ENCODE assay signal across 24 cellular contexts in genomic region chr5:29654990-29655389, GRCh38.
DNase-seq lines count a peak whose midpoint lies in the region; ATAC-seq and TF ChIP-seq lines count a peak whose summit lies in the region.
"Had no signal": no experiment of that assay in that cellular context is flagged by ENCODE, and none has a peak within 500 bp of the region (broad histone marks: within the 10 kb centered on the region; RNA-seq: fewer than 3 reads in every experiment).

No MANE protein-coding gene starts in this region.

- no peaks in the 10 kb centered on the region; the same call in 1 of the 2 replicates for H3K9me3 ChIP-seq in SU-DHL-6 (ENCODE audit: insufficient read depth, low read length)
- H3K9me3 ChIP-seq in upper lobe of right lung = no peaks in the 10 kb centered on the region
- H3K9me3 ChIP-seq: BE2C, BLaER1 had no signal

- no peak overlapping the region for H3K9ac ChIP-seq in SU-DHL-6 (ENCODE audit: low read length)
- H3K9ac ChIP-seq: BLaER1 had no signal

- peaks cover 4% of the 10 kb centered on the region for H3K36me3 Mint-ChIP-seq in glutamatergic neuron (ENCODE audit: unreplicated experiment)
- H3K36me3 Mint-ChIP-seq in activated CD4-positive, alpha-beta T cell treated with anti-CD3 and anti-CD28 coated beads, Interleukin-2, amount 10 ng/mL, durations not matched to agents 24 days and 14 days (ENCODE audit: low read depth) = no peaks in the 10 kb centered on the region
- H3K36me3 Mint-ChIP-seq: CD14-positive monocyte; CD4-positive, alpha-beta memory T cell; CD4-positive, CD25-positive, alpha-beta regulatory T cell; CD8-positive, alpha-beta memory T cell had no signal

- no peak for ATAC-seq in upper lobe of right lung
- no peak for ATAC-seq in HG02588 (IDR thresholded peaks at IDR 0.05; ENCODE audit: unreplicated experiment)
- ATAC-seq in HG02970 (IDR thresholded peaks at IDR 0.05; ENCODE audit: low FRiP score, unreplicated experiment) = no peak

- H3K4me3 Mint-ChIP-seq in glutamatergic neuron (ENCODE audit: unreplicated experiment) = no peak overlapping the region
- no peak overlapping the region for H3K4me3 Mint-ChIP-seq in activated CD4-positive, alpha-beta T cell treated with anti-CD3 and anti-CD28 coated beads, Interleukin-2, amount 10 ng/mL, durations not matched to agents 24 days and 14 days
- H3K4me3 Mint-ChIP-seq: CD14-positive monocyte; CD4-positive, alpha-beta memory T cell; CD4-positive, CD25-positive, alpha-beta regulatory T cell; CD8-positive, alpha-beta memory T cell had no signal

- peak overlapping the region; percentile 38 for H2AFZ ChIP-seq in SU-DHL-6 (ENCODE audit: low read depth, low read length, severe bottlenecking)

- H4K20me1 ChIP-seq in SU-DHL-6 (ENCODE audit: low read depth, low read length) = no peaks in the 10 kb centered on the region
- H4K20me1 ChIP-seq: BLaER1 had no signal

- no peaks in the 10 kb centered on the region for H3K4me1 ChIP-seq in upper lobe of right lung
- H3K4me1 ChIP-seq: BLaER1 had no signal

- no peaks in the 10 kb centered on the region for H3K79me2 ChIP-seq in SU-DHL-6 (ENCODE audit: insufficient read depth, low read length)

- H3K27me3 ChIP-seq in SU-DHL-6 (ENCODE audit: low read length) = no peaks in the 10 kb centered on the region
- no peaks in the 10 kb centered on the region for H3K27me3 ChIP-seq in upper lobe of right lung
- H3K27me3 ChIP-seq: BE2C, BLaER1 had no signal

- H3K4me1 Mint-ChIP-seq in glutamatergic neuron (ENCODE audit: low read depth, unreplicated experiment) = peaks cover 7% of the 10 kb centered on the region
- no peaks in the 10 kb centered on the region for H3K4me1 Mint-ChIP-seq in activated CD4-positive, alpha-beta T cell treated with anti-CD3 and anti-CD28 coated beads, Interleukin-2, amount 10 ng/mL, durations not matched to agents 24 days and 14 days
- H3K4me1 Mint-ChIP-seq: CD14-positive monocyte; CD4-positive, alpha-beta memory T cell; CD4-positive, CD25-positive, alpha-beta regulatory T cell; CD8-positive, alpha-beta memory T cell had no signal

- peaks cover 2% of the 10 kb centered on the region for H3K27me3 Mint-ChIP-seq in glutamatergic neuron (ENCODE audit: unreplicated experiment)
- H3K27me3 Mint-ChIP-seq in activated CD4-positive, alpha-beta T cell treated with anti-CD3 and anti-CD28 coated beads, Interleukin-2, amount 10 ng/mL, durations not matched to agents 24 days and 14 days = no peaks in the 10 kb centered on the region
- H3K27me3 Mint-ChIP-seq: CD4-positive, alpha-beta memory T cell; CD4-positive, CD25-positive, alpha-beta regulatory T cell; CD8-positive, alpha-beta memory T cell had no signal

- H3F3A ChIP-seq in SU-DHL-6 (ENCODE audit: insufficient read depth) = no peaks in the 10 kb centered on the region

- H3K27ac Mint-ChIP-seq in glutamatergic neuron (ENCODE audit: unreplicated experiment) = peak overlapping the region; percentile 7
- no peak overlapping the region for H3K27ac Mint-ChIP-seq in activated CD4-positive, alpha-beta T cell treated with anti-CD3 and anti-CD28 coated beads, Interleukin-2, amount 10 ng/mL, durations not matched to agents 24 days and 14 days
- H3K27ac Mint-ChIP-seq: CD14-positive monocyte; CD4-positive, alpha-beta memory T cell; CD4-positive, CD25-positive, alpha-beta regulatory T cell; CD8-positive, alpha-beta memory T cell had no signal

- intact Hi-C loops in activated CD4-positive, alpha-beta T cell treated with anti-CD3 and anti-CD28 coated beads, Interleukin-2, amount 10 ng/mL, durations not matched to agents 24 days and 14 days (cut with micrococcal nuclease) = no loop called here
- intact Hi-C loops in upper lobe of right lung (cut with DNase I) = no loop called here

- no peaks in the 10 kb centered on the region for H3K9me3 Mint-ChIP-seq in glutamatergic neuron (ENCODE audit: unreplicated experiment)
- peaks cover 18% of the 10 kb centered on the region for H3K9me3 Mint-ChIP-seq in activated CD4-positive, alpha-beta T cell treated with anti-CD3 and anti-CD28 coated beads, Interleukin-2, amount 10 ng/mL, durations not matched to agents 24 days and 14 days

- H3K4me3 ChIP-seq in SU-DHL-6 (ENCODE audit: insufficient read depth, low read length, poor library complexity, severe bottlenecking) (no peak overlapping the region), upper lobe of right lung (no peak overlapping the region)
- H3K4me3 ChIP-seq: BLaER1 had no signal

- H3K27ac ChIP-seq in SU-DHL-6 (ENCODE audit: low read depth, low read length) (no peak overlapping the region), upper lobe of right lung (no peak overlapping the region)
- H3K27ac ChIP-seq: BLaER1 had no signal

- no peak overlapping the region for H3K4me2 ChIP-seq in SU-DHL-6 (ENCODE audit: low read depth, low read length, poor library complexity, severe bottlenecking)
- H3K4me2 ChIP-seq: BLaER1 had no signal

- H3K9me2 ChIP-seq in SU-DHL-6 (replicated peaks; ENCODE audit: insufficient read depth, low read length) = no peaks in the 10 kb centered on the region

- DNase-seq in NCI-H524 treated with DMSO at 0.1 percent for 48 hours (lab: John Stamatoyannopoulos, UW) (peak; percentile 84), glutamatergic neuron (no peak), upper lobe of right lung (no peak)
- no peak for DNase-seq in activated CD4-positive, alpha-beta T cell treated with anti-CD3 and anti-CD28 coated beads, Interleukin-2, amount 10 ng/mL, durations not matched to agents 24 days and 14 days
- DNase-seq: 8988T; ACHN; BE2C; C1 segment of cervical spinal cord; CD4-positive, alpha-beta memory T cell; CD4-positive, CD25-positive, alpha-beta regulatory T cell; CD8-positive, alpha-beta memory T cell; COR-L47; DMS 273 treated with DMSO at 0.1 percent for 48 hours; DMS153; DMS53; DMS79; DND-41; EL; GDM1 had no signal

- no peak for TF ChIP-seq CTCF in SU-DHL-6 (IDR thresholded peaks at IDR 0.05; ENCODE audit: insufficient read depth, low read length, poor library complexity, severe bottlenecking)
- TF ChIP-seq CTCF in glutamatergic neuron (IDR thresholded peaks at IDR 0.05; ENCODE audit: partially characterized antibody, unreplicated experiment) = no peak
- TF ChIP-seq CTCF in upper lobe of right lung (IDR thresholded peaks at IDR 0.05) = no peak

- H3K36me3 ChIP-seq in SU-DHL-6 (ENCODE audit: low read length) (no peaks in the 10 kb centered on the region), upper lobe of right lung (no peaks in the 10 kb centered on the region)
- H3K36me3 ChIP-seq: BE2C, BLaER1 had no signal
